ENCODE assay signal across 8 cellular contexts in the genomic region with DNA sequence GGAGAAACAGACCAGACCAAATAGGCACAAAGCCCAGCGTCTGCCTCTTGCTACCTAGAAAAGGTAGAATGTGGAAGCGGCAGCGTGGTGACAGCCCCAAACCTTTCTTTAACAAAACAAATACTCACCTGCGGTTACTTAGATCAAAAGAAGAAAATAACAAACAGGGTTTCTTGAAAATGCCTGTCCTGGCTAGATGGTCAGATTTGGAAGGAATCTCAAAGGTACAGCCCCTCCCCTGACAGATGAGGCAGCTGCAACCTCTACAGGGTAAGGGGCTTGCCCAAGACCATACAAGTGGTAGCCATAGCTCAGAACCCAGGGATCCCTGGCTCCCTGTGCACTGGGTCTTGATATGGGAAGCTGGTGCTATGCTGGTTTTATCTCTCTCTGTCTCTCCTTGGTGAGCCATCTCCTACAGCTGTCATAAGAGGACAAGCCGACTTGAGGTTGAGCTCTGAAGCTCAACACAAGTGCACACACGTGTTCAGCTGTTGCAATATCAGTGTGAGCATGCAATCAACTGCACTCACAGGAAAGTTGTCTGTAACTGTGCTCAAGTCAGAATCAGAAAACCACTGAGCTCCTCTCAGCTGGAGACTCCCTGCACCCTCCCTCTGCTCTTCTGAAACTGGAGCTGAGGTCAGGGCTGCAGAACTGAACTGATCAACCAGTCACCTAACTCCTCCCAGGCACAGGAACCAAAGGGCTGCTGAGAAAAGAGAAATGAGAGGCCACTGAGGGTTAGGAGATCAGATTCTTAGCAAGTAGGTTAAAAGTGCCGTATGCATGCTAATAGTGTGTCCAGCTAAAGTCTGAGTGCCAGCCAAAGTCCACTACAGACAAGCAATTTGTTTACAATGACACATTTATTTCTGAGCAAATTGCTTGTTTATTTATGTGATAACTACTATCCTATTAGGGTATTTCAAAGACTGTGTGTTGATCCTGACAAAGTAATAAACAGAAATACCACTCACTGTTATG. TPM values are rescaled to one million over a fixed set of nuclear protein-coding genes. Genes with fewer than 3 reads are reported as not detected.
A peak's percentile ranks its signal among the peaks of the same experiment; 100 is the strongest.
DNase-seq lines count a peak whose midpoint lies in the region; ATAC-seq and TF ChIP-seq lines count a peak whose summit lies in the region.

No MANE protein-coding gene starts in this region.

- ATAC-seq in HG03066 (IDR thresholded peaks at IDR 0.05; ENCODE audit: low read depth, unreplicated experiment): peak; percentile 97
- peak; percentile 95 for ATAC-seq in upper lobe of right lung

- no peaks in the 10 kb centered on the region for H3K9me3 ChIP-seq in upper lobe of right lung

- intact Hi-C loops in upper lobe of right lung (cut with DNase I): no loop called here

- no peaks in the 10 kb centered on the region for H3K27me3 ChIP-seq in upper lobe of right lung

- TF ChIP-seq CTCF in upper lobe of right lung (IDR thresholded peaks at IDR 0.05): no peak

- no peak overlapping the region for H3K4me3 ChIP-seq in upper lobe of right lung

- H3K36me3 ChIP-seq in upper lobe of right lung: no peaks in the 10 kb centered on the region

- DNase-seq in stimulated activated CD4-positive, alpha-beta T cell treated with anti-CD3 and anti-CD28 coated beads, Interleukin-12 subunit alpha, Interleukin-12 subunit beta, amount 100 ng/mL, for 48 hours (ENCODE audit: low read depth in 2 of 3, low spot score in 1 of 3): peak in 2 of 3 donors; percentile 52 to 56
- no peak for DNase-seq in stimulated activated CD4-positive, alpha-beta T cell treated with anti-CD3 and anti-CD28 coated beads, Interleukin-4, amount 100 ng/mL, for 1 hour
- peak; percentile 84 for DNase-seq in SKM-1 (lab: John Stamatoyannopoulos, UW; ENCODE audit: unreplicated experiment)
- DNase-seq in fibroblast of the conjunctiva (ENCODE audit: low read depth): peak; percentile 70
- DNase-seq in upper lobe of right lung: no peak
- DNase-seq in DMS 273 (lab: John Stamatoyannopoulos, UW; ENCODE audit: unreplicated experiment): no peak
- no peak for DNase-seq in germinal center (ENCODE audit: low spot score)

- no peak overlapping the region for H3K27ac ChIP-seq in upper lobe of right lung

- H3K4me1 ChIP-seq in upper lobe of right lung: peaks cover 14% of the 10 kb centered on the region

RNA-seq across cellular contexts. Expression of a gene that starts 6.1 kb away (rescaled TPM):
- total RNA-seq in upper lobe of right lung: 3.8 TPM

RNA-seq across cellular contexts. Expression of a gene that starts 18.8 kb away (rescaled TPM):
- 56.7 TPM for total RNA-seq in upper lobe of right lung

Comparison
In these comparisons a context has a peak if more than half of its experiments do, and no peak if none do; other contexts are left out.
1. DNase-seq: peak in stimulated activated CD4-positive, alpha-beta T cell treated with anti-CD3 and anti-CD28 coated beads, Interleukin-12 subunit alpha, Interleukin-12 subunit beta, amount 100 ng/mL, for 48 hours (2 of 3), SKM-1 (single experiment) and fibroblast of the conjunctiva (single experiment); none in stimulated activated CD4-positive, alpha-beta T cell treated with anti-CD3 and anti-CD28 coated beads, Interleukin-4, amount 100 ng/mL, for 1 hour (single experiment), upper lobe of right lung (single experiment), DMS 273 (single experiment) and germinal center (single experiment).